35 cellular contexts compared by ENCODE assay signal in genomic region chr12:70463997-70464396, GRCh38.
A peak's percentile ranks its signal among the peaks of the same experiment; 100 is the strongest.
DNase-seq lines count a peak whose midpoint lies in the region; ATAC-seq, FAIRE-seq and TF ChIP-seq lines count a peak whose summit lies in the region.
"Had no signal": no experiment of that assay in that cellular context is flagged by ENCODE, and none has a peak within 500 bp of the region (broad histone marks: within the 10 kb centered on the region; RNA-seq: fewer than 3 reads in every experiment).

No MANE protein-coding gene starts in this region.

- H3K9ac ChIP-seq in HepG2 (ENCODE audit: insufficient read depth, low read depth, low read length) (no peak overlapping the region), HCT116 (ENCODE audit: low read length) (no peak overlapping the region), K562 (ENCODE audit: insufficient read depth in 1 of 2, low read depth in 2 of 2, low read length in 2 of 2) (no peak overlapping the region)
- H3K9ac ChIP-seq: BLaER1; BLaER1 treated with 17β-estradiol and CSF1 and Interleukin-3, amounts not matched to agents 10 nM and 100 nM had no signal

- TF ChIP-seq CTCF in HepG2 (CRISPR knock-in tag; IDR thresholded peaks at IDR 0.05): no peak
- TF ChIP-seq CTCF in right lobe of liver (IDR thresholded peaks at IDR 0.05): no peak
- TF ChIP-seq CTCF in HCT116 (IDR thresholded peaks at IDR 0.05 in 2 of 3, conservative IDR thresholded peaks at IDR 0.05 in 1 of 3; ENCODE audit: borderline replicate concordance in 1 of 3, insufficient read depth in 1 of 3, low read depth in 2 of 3, low read length in 2 of 3): no peak
- TF ChIP-seq CTCF in K562 (IDR thresholded peaks at IDR 0.05 in 2 of 3, conservative IDR thresholded peaks at IDR 0.05 in 1 of 3; ENCODE audit: insufficient read depth in 2 of 3, low read depth in 1 of 3, low read length in 3 of 3): no peak
- TF ChIP-seq CTCF in lower leg skin (IDR thresholded peaks at IDR 0.05): no peak
- no peak for TF ChIP-seq CTCF in GM13976 (IDR thresholded peaks at IDR 0.05; ENCODE audit: borderline replicate concordance, control extremely low read depth, extremely low read depth, insufficient read depth, missing control alignments)
- no peak for TF ChIP-seq CTCF in RWPE1 (conservative IDR thresholded peaks at IDR 0.05; ENCODE audit: low read depth)

- no peak for TF ChIP-seq EP300 in HepG2 (IDR thresholded peaks at IDR 0.05; ENCODE audit: low read depth in 2 of 2, low read length in 2 of 2)
- no peak for TF ChIP-seq EP300 in HepG2 (CRISPR knock-in tag; IDR thresholded peaks at IDR 0.05; ENCODE audit: borderline replicate concordance)
- no peak for TF ChIP-seq EP300 in K562 (IDR thresholded peaks at IDR 0.05; ENCODE audit: low read length)

- CTCF ChIA-PET in HepG2 (lab: Yijun Ruan, JAX; ENCODE audit: low intra/inter-chr PET ratio, low total read pairs) (no interaction called here), HCT116 (lab: Charles Lee) (no interaction called here), K562 (lab: Yijun Ruan, JAX; ENCODE audit: low intra/inter-chr PET ratio) (no interaction called here), RWPE1 (lab: Yijun Ruan, JAX) (no interaction called here)

- no peak overlapping the region for H2AFZ ChIP-seq in HepG2 (ENCODE audit: low read length)
- no peak overlapping the region for H2AFZ ChIP-seq in HCT116 (ENCODE audit: low read depth, low read length, poor library complexity, severe bottlenecking)
- no peak overlapping the region for H2AFZ ChIP-seq in K562 (ENCODE audit: low read depth, low read length)

- 36% methylated on average over 4 of the region's 4 CpGs for WGBS in HepG2 (ENCODE audit: low lambda C conversion rate)
- WGBS in right lobe of liver (ENCODE audit: insufficient coverage, low coverage, low lambda C conversion rate, missing lambda C conversion rate): 56% methylated on average over 4 of the region's 4 CpGs
- WGBS in K562 (ENCODE audit: insufficient coverage, low coverage, missing lambda C conversion rate): 8% methylated on average over 4 of the region's 4 CpGs
- WGBS in lower leg skin, 2 donors: 92% methylated on average over 4 of the region's 4 CpGs

- BruUV-seq in HepG2 (replicated peaks; lab: Mats Ljungman, UMichigan): no TSS peak
- BruUV-seq in HCT116 (replicated peaks; lab: Mats Ljungman, UMichigan): no TSS peak
- BruUV-seq in K562 (replicated peaks; lab: Mats Ljungman, UMichigan): no TSS peak

- intact Hi-C loops in HepG2 (cut with micrococcal nuclease; ENCODE audit: unreplicated experiment): no loop called here
- intact Hi-C loops in right lobe of liver (cut with DNase I): no loop called here
- intact Hi-C loops in HCT116 (cut with micrococcal nuclease): no loop called here
- intact Hi-C loops in K562 (cut with micrococcal nuclease): no loop called here
- intact Hi-C loops in lower leg skin (cut with DNase I; ENCODE audit: low total_unique reads): no loop called here

- H3K4me1 ChIP-seq in HepG2 (ENCODE audit: insufficient read depth, low read length) (no peaks in the 10 kb centered on the region), right lobe of liver (no peaks in the 10 kb centered on the region), HCT116 (ENCODE audit: control insufficient read depth in 1 of 2, insufficient read depth in 2 of 2, low read length in 2 of 2) (peaks cover 0 to 9% of the 10 kb centered on the region in 2 experiments; a peak in 2 of 4 replicates), K562 (replicated peaks in 1 of 2; ENCODE audit: control insufficient read depth in 2 of 2, insufficient read depth in 2 of 2, low read length in 2 of 2) (no peaks in the 10 kb centered on the region)
- H3K4me1 ChIP-seq: A549, BE2C, BLaER1, Caco-2 had no signal

- ATAC-seq in HepG2 (no peak), right lobe of liver (no peak), HCT116 (no peak), K562 (no peak)
- ATAC-seq: A549; CD8-positive, alpha-beta T cell had no signal

- DNase-seq in HepG2 (ENCODE audit: low spot score): no peak
- DNase-seq in right lobe of liver: no peak
- DNase-seq in HCT116 (ENCODE audit: low read depth, low spot score): no peak
- no peak for DNase-seq in K562 (ENCODE audit: extremely low read depth in 1 of 4, low spot score in 3 of 4)
- no peak for DNase-seq in lower leg skin (ENCODE audit: low spot score in 2 of 2)
- no peak for DNase-seq in GM13976 (ENCODE audit: low spot score)
- DNase-seq in RWPE1 (ENCODE audit: low spot score): no peak
- DNase-seq in central memory CD4-positive, alpha-beta T cell: no peak
- DNase-seq: 8988T; ACHN; AML-193; BE2C; C1 segment of cervical spinal cord; Caco-2; Calu3; CD4-positive, alpha-beta memory T cell; CD4-positive, alpha-beta T cell; CD4-positive, CD25-positive, alpha-beta regulatory T cell; CD8-positive, alpha-beta memory T cell; CD8-positive, alpha-beta T cell; COR-L47; DMS 273 treated with DMSO at 0.1 percent for 48 hours; DMS153; DMS53; DMS79; DMS79 treated with DMSO at 0.1 percent for 48 hours; DND-41; EL had no signal

- no peak overlapping the region for H3K4me3 ChIP-seq in HepG2 (replicated peaks in 1 of 3; ENCODE audit: insufficient read depth in 1 of 3, low read depth in 2 of 3, low read length in 3 of 3)
- no peak overlapping the region for H3K4me3 ChIP-seq in right lobe of liver
- no peak overlapping the region for H3K4me3 ChIP-seq in HCT116 (replicated peaks in 1 of 2; ENCODE audit: low read depth in 1 of 2, low read length in 2 of 2)
- H3K4me3 ChIP-seq in K562: no peak overlapping the region
- peak overlapping the region; percentile 2 for H3K4me3 ChIP-seq in lower leg skin (ENCODE audit: low read depth, poor library complexity, severe bottlenecking)
- H3K4me3 ChIP-seq: A549; BLaER1; BLaER1 treated with 17β-estradiol and CSF1 and Interleukin-3, amounts not matched to agents 10 nM and 100 nM had no signal

- RAD21 ChIA-PET in HCT116 (lab: Charles Lee; ENCODE audit: low non-redundant PET in 1 of 2, low total read pairs in 2 of 2, uncharacterized antibody in 2 of 2, unreplicated experiment in 2 of 2): no interaction called here

- no peaks in the 10 kb centered on the region for H3K27me3 ChIP-seq in HepG2 (ENCODE audit: control insufficient read depth in 1 of 2, insufficient read depth in 2 of 2, low read length in 2 of 2)
- no peaks in the 10 kb centered on the region for H3K27me3 ChIP-seq in right lobe of liver
- H3K27me3 ChIP-seq in HCT116 (ENCODE audit: insufficient read depth, low read length): no peaks in the 10 kb centered on the region
- H3K27me3 ChIP-seq in K562 (ENCODE audit: control insufficient read depth in 2 of 2, insufficient read depth in 2 of 2, low read length in 2 of 2): no peaks in the 10 kb centered on the region
- H3K27me3 ChIP-seq: BE2C; BLaER1; BLaER1 treated with 17β-estradiol and CSF1 and Interleukin-3, amounts not matched to agents 10 nM and 100 nM had no signal

- TF ChIP-seq RAD21 in HepG2 (CRISPR knock-in tag; IDR thresholded peaks at IDR 0.05) (no peak), HCT116 (IDR thresholded peaks at IDR 0.05; ENCODE audit: low read depth) (no peak), K562 (CRISPR knock-in tag; conservative IDR thresholded peaks at IDR 0.05 in 1 of 2, IDR thresholded peaks at IDR 0.05 in 1 of 2) (no peak)

- H3K79me2 ChIP-seq in HepG2 (ENCODE audit: insufficient read depth, low read length) (no peaks in the 10 kb centered on the region), HCT116 (ENCODE audit: insufficient read depth, low read length) (peaks cover 10% of the 10 kb centered on the region), K562 (ENCODE audit: control insufficient read depth, insufficient read depth, low read length) (no peaks in the 10 kb centered on the region)

- H3K36me3 ChIP-seq in HepG2 (replicated peaks in 1 of 2; ENCODE audit: control insufficient read depth in 1 of 2, insufficient read depth in 2 of 2, low read length in 2 of 2) (no peaks in the 10 kb centered on the region), right lobe of liver (no peaks in the 10 kb centered on the region), HCT116 (ENCODE audit: control insufficient read depth in 1 of 2, insufficient read depth in 2 of 2, low read length in 2 of 2) (no peaks in the 10 kb centered on the region), K562 (ENCODE audit: control insufficient read depth, insufficient read depth, low read length) (no peaks in the 10 kb centered on the region)
- H3K36me3 ChIP-seq: BE2C, BLaER1 had no signal

- H3K4me2 ChIP-seq in HepG2 (ENCODE audit: low read depth, low read length) (no peak overlapping the region), HCT116 (ENCODE audit: low read length) (no peak overlapping the region), K562 (ENCODE audit: insufficient read depth, low read length) (no peak overlapping the region)
- H3K4me2 ChIP-seq: A549; BLaER1; BLaER1 treated with 17β-estradiol and CSF1 and Interleukin-3, amounts not matched to agents 10 nM and 100 nM had no signal

- in situ Hi-C loops in HepG2 (cut with HindIII; ENCODE audit: extremely low pct_ligation_motif_present, low pct_unique_long_range_greater_than_20kb) (no loop called here), K562 (cut with MboI) (no loop called here), GM13976 (cut with MboI; ENCODE audit: low sequenced_read_pairs, unreplicated experiment) (no loop called here)

- H3K9me3 ChIP-seq in HepG2 (ENCODE audit: low read length) (peaks cover 26% of the 10 kb centered on the region), right lobe of liver (no peaks in the 10 kb centered on the region), HCT116 (ENCODE audit: control insufficient read depth in 1 of 2, insufficient read depth in 1 of 2, low read depth in 1 of 2, low read length in 2 of 2) (peaks cover 10 to 11% of the 10 kb centered on the region in 2 experiments; a peak in 3 of 4 replicates), K562 (replicated peaks; ENCODE audit: control insufficient read depth, insufficient read depth, low read depth, low read length) (peaks cover 6% of the 10 kb centered on the region)

- no peak for TF ChIP-seq POLR2A in HepG2 (IDR thresholded peaks at IDR 0.05; ENCODE audit: insufficient read depth in 1 of 2, low read depth in 2 of 2, low read length in 2 of 2)
- no peak for TF ChIP-seq POLR2A in right lobe of liver (IDR thresholded peaks at IDR 0.05)
- no peak for TF ChIP-seq POLR2A in HCT116 (IDR thresholded peaks at IDR 0.05; ENCODE audit: borderline replicate concordance, extremely low read depth, insufficient read depth, insufficient read length)
- TF ChIP-seq POLR2A in K562 (conservative IDR thresholded peaks at IDR 0.05): no peak
- no peak for TF ChIP-seq POLR2A in lower leg skin (IDR thresholded peaks at IDR 0.05)

- H3K27ac ChIP-seq in HepG2 (ENCODE audit: extremely low read length, insufficient read depth, low read length): no peak overlapping the region
- no peak overlapping the region for H3K27ac ChIP-seq in right lobe of liver
- H3K27ac ChIP-seq in HCT116 (ENCODE audit: low read depth, low read length): no peak overlapping the region
- no peak overlapping the region for H3K27ac ChIP-seq in K562 (ENCODE audit: extremely low read depth, low read depth, low read length)
- H3K27ac ChIP-seq in RWPE1: no peak overlapping the region
- H3K27ac ChIP-seq: 22Rv1; A549; BLaER1; BLaER1 treated with 17β-estradiol and CSF1 and Interleukin-3, amounts not matched to agents 10 nM and 100 nM; C4-2B had no signal

- POLR2A ChIA-PET in HepG2 (lab: Yijun Ruan, JAX): no interaction called here
- POLR2A ChIA-PET in HCT116 (lab: Charles Lee): no interaction called here
- POLR2A ChIA-PET in K562 (lab: Yijun Ruan, JAX): no interaction called here
- POLR2A ChIA-PET in RWPE1 (lab: Yijun Ruan, JAX; ENCODE audit: low non-redundant PET): no interaction called here

- H3K9me1 ChIP-seq in K562 (ENCODE audit: control insufficient read depth, insufficient read depth, low read length): no peaks in the 10 kb centered on the region

- FAIRE-seq in HepG2 (lab: Jason Lieb, UNC) (no peak), K562 (lab: Jason Lieb, UNC) (no peak)
- FAIRE-seq: A204.1, A549, D721Med had no signal

- no peaks in the 10 kb centered on the region for H3K9me2 ChIP-seq in HCT116 (ENCODE audit: insufficient read depth)

- no peaks in the 10 kb centered on the region for H4K20me1 ChIP-seq in HepG2 (ENCODE audit: insufficient read depth, low read length)
- H4K20me1 ChIP-seq in HCT116 (ENCODE audit: insufficient read depth): no peaks in the 10 kb centered on the region
- H4K20me1 ChIP-seq in K562 (replicated peaks; ENCODE audit: control insufficient read depth, insufficient read depth, low read length): no peaks in the 10 kb centered on the region
- H4K20me1 ChIP-seq: BLaER1; BLaER1 treated with 17β-estradiol and CSF1 and Interleukin-3, amounts not matched to agents 10 nM and 100 nM had no signal

Comparison
In these comparisons a context has a peak if more than half of its experiments do, and no peak if none do; other contexts are left out.
1. Of the 241 proteins assayed by ChIP-seq in both HepG2 and K562: peak only in HepG2: none; only in K562: CBX5; in both: ZNF124; in neither: 239.